ENCODE assay signal across 9 cellular contexts in the genomic region with DNA sequence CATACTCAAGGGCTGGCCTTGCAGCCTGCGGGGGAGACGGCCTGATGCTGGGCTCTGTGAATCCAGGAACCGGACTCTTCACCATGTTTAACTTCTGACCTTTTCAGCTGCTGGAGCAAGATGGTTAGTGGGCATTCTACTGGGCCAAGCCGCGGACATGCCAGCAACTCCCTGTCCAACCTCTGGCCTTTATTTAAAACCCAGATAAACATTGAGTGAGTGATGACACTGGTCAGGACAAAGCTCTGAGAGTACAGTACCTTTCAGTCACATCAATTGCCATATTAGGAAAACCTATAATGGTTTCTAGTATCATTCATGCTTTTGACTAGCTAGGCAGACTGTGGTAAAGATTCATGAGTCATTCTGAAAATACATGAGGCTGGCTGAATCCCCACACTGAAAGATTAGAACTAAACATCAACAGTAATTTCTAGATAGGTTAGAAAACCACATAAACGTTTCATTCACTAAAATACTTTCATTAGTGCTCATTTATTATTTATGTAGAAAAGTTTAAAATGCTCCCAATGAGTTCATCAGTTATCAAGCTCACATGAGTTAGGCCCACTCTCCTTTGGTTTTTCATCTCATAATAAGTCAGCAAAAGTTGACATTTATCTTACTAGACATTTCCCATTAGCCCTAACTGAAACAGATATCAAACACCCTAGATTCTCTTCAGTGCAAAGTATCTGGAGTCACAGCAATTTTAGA. TPM values are rescaled to one million over a fixed set of nuclear protein-coding genes. Genes with fewer than 3 reads are reported as not detected.
A peak's percentile ranks its signal among the peaks of the same experiment; 100 is the strongest.
DNase-seq lines count a peak whose midpoint lies in the region; ATAC-seq and TF ChIP-seq lines count a peak whose summit lies in the region.
"Had no signal": no experiment of that assay in that cellular context is flagged by ENCODE, and none has a peak within 500 bp of the region (broad histone marks: within the 10 kb centered on the region; RNA-seq: fewer than 3 reads in every experiment).

No MANE protein-coding gene starts in this region.

- in situ Hi-C loops in astrocyte of the spinal cord (cut with HindIII; ENCODE audit: low sequenced_read_pairs) (loop anchor here (25.0 kb wide), 1 partner anchor 104 kb away; a partner anchor contains a TSS), G401 (cut with HindIII; ENCODE audit: low sequenced_read_pairs) (loop anchor here (5.0 kb wide), 1 partner anchor 36 kb away; no protein-coding TSS in a partner anchor)

- DNase-seq in AG04449 (ENCODE audit: low read depth, low spot score): peak; percentile 45
- peak; percentile 47 for DNase-seq in GM19238 (ENCODE audit: insufficient read length, low spot score)
- DNase-seq in astrocyte of the spinal cord (ENCODE audit: low read depth, low spot score): peak; percentile 84
- DNase-seq in NCI-H526 treated with DMSO at 0.1 percent for 48 hours (lab: John Stamatoyannopoulos, UW): no peak
- no peak for DNase-seq in Ammon's horn (ENCODE audit: low spot score)
- DNase-seq in G401 (ENCODE audit: low spot score): no peak

- CTCF ChIA-PET in AG04449 (lab: Yijun Ruan, JAX): interaction anchor here (0.7 to 2.8 kb wide), 7 partner anchors 10 to 776 kb away, joined by 3 to 11 read pairs (median 5); no protein-coding TSS in a partner anchor

- H3K4me1 Mint-ChIP-seq in stimulated activated naive CD8-positive, alpha-beta T cell treated with anti-CD3 and anti-CD28 coated beads, Interleukin-15, Interleukin-2, amounts not matched to agents 100 ng/mL and 50 ng/mL, for 24 hours (ENCODE audit: low read depth): peaks cover 33% of the 10 kb centered on the region
- H3K4me1 Mint-ChIP-seq: central memory CD8-positive, alpha-beta T cell had no signal

- peak overlapping the region; percentile 67 for H3K4me3 Mint-ChIP-seq in stimulated activated naive CD8-positive, alpha-beta T cell treated with anti-CD3 and anti-CD28 coated beads, Interleukin-15, Interleukin-2, amounts not matched to agents 100 ng/mL and 50 ng/mL, for 24 hours
- H3K4me3 Mint-ChIP-seq: central memory CD8-positive, alpha-beta T cell had no signal

- H3K27me3 Mint-ChIP-seq in stimulated activated naive CD8-positive, alpha-beta T cell treated with anti-CD3 and anti-CD28 coated beads, Interleukin-15, Interleukin-2, amounts not matched to agents 100 ng/mL and 50 ng/mL, for 24 hours: peaks cover 11% of the 10 kb centered on the region

- peaks cover 59% of the 10 kb centered on the region for H3K36me3 Mint-ChIP-seq in stimulated activated naive CD8-positive, alpha-beta T cell treated with anti-CD3 and anti-CD28 coated beads, Interleukin-15, Interleukin-2, amounts not matched to agents 100 ng/mL and 50 ng/mL, for 24 hours (ENCODE audit: low read depth)

- peak; percentile 94 for ATAC-seq in HG03108 (IDR thresholded peaks at IDR 0.05; ENCODE audit: unreplicated experiment)

- POLR2A ChIA-PET in AG04449 (lab: Yijun Ruan, JAX): no interaction called here

- H3K9me3 Mint-ChIP-seq in stimulated activated naive CD8-positive, alpha-beta T cell treated with anti-CD3 and anti-CD28 coated beads, Interleukin-15, Interleukin-2, amounts not matched to agents 100 ng/mL and 50 ng/mL, for 24 hours: no peaks in the 10 kb centered on the region
- H3K9me3 Mint-ChIP-seq: central memory CD8-positive, alpha-beta T cell had no signal

- H3K4me3 ChIP-seq in AG04449 (ENCODE audit: low read depth, low read length) (no peak overlapping the region), astrocyte of the spinal cord (ENCODE audit: low read depth, low read length) (no peak overlapping the region)

- H3K27ac Mint-ChIP-seq in stimulated activated naive CD8-positive, alpha-beta T cell treated with anti-CD3 and anti-CD28 coated beads, Interleukin-15, Interleukin-2, amounts not matched to agents 100 ng/mL and 50 ng/mL, for 24 hours: peak overlapping the region; percentile 94

- TF ChIP-seq CTCF in AG04449 (IDR thresholded peaks at IDR 0.05; ENCODE audit: insufficient read depth, low read length, missing control alignments) (no peak), astrocyte of the spinal cord (IDR thresholded peaks at IDR 0.05; ENCODE audit: low read depth, low read length) (no peak)

RNA-seq across cellular contexts. Expression of a gene that starts 7.1 kb away (rescaled TPM):
- not detected in 2 replicates for total RNA-seq in G401 (2014; rRNA removed; shearing (Covaris generic))

Comparison
In these comparisons a context has a peak if more than half of its experiments do, and no peak if none do; other contexts are left out.
1. DNase-seq: peak in AG04449 (single experiment), GM19238 (single experiment) and astrocyte of the spinal cord (single experiment); none in NCI-H526 treated with DMSO at 0.1 percent for 48 hours (single experiment), Ammon's horn (single experiment) and G401 (single experiment).